ENCODE assay signal across 8 cellular contexts in the genomic region with DNA sequence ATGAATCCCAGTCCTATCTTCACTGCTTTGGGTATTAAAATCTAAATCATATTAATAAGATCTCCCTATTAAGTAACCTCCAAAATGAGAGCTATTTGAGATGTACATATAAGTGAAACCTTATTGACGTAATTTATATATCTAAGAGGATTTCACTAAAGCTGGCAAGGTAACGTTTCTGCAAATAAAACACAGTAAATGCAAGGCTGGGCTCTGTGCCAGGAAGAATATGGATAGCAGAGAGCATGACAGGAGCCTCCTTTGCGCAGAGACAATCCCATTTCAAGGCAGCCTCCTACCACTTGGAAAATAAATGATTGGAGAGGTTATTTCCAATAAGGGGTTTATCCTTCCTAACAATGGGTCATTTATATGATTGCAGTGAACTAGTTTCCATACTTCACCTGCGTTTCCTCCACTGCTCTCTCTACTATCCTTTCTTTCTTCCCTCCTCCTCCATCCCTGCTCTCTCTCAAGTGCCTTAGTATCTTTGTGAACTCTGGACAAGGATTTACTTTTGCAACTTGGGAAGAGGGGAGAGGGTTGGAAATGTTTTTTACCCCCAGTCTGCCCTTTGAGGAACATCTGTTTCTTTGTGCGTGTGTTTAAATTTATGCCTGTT. TPM values are rescaled to one million over a fixed set of nuclear protein-coding genes. Genes with fewer than 3 reads are reported as not detected.
DNase-seq lines count a peak whose midpoint lies in the region; ATAC-seq, FAIRE-seq and TF ChIP-seq lines count a peak whose summit lies in the region.

No MANE protein-coding gene starts in this region.

- H3K4me3 ChIP-seq in heart left ventricle, result peak overlapping the region in 9 of 12 donors; percentile 66 to 94 (median 85)
- peak overlapping the region; percentile 43 to 75 for H3K4me3 ChIP-seq in kidney (ENCODE audit: low read length in 2 of 2)
- no peak overlapping the region for H3K4me3 ChIP-seq in upper lobe of left lung

- no peak overlapping the region for H3K9ac ChIP-seq in kidney (ENCODE audit: low read length in 2 of 2)

- TF ChIP-seq CTCF in heart left ventricle (IDR thresholded peaks at IDR 0.05) (no peak), VCaP (conservative IDR thresholded peaks at IDR 0.05) (no peak), kidney (IDR thresholded peaks at IDR 0.05; ENCODE audit: borderline replicate concordance, extremely low read depth, insufficient read depth) (no peak), upper lobe of left lung (IDR thresholded peaks at IDR 0.05) (no peak)

- WGBS in heart left ventricle, 4 donors, result 39 to 47% (median 42%) methylated on average over 5 of the region's 5 CpGs
- WGBS in upper lobe of left lung, 2 donors, result 45 to 47% methylated on average over 5 of the region's 5 CpGs

- H3K4me1 ChIP-seq in heart left ventricle, result peaks cover 12 to 53% (median 38%) of the 10 kb centered on the region in 12 donors
- H3K4me1 ChIP-seq in kidney (ENCODE audit: control insufficient read depth in 1 of 2, insufficient read depth in 1 of 2, low read depth in 1 of 2, low read length in 2 of 2), result peaks cover 16 to 28% of the 10 kb centered on the region in 2 donors
- peaks cover 36 to 51% (median 47%) of the 10 kb centered on the region in 4 donors for H3K4me1 ChIP-seq in upper lobe of left lung

- TF ChIP-seq POLR2A in heart left ventricle (IDR thresholded peaks at IDR 0.05) (no peak), upper lobe of left lung (IDR thresholded peaks at IDR 0.05) (no peak)

- DNase-seq in heart left ventricle (no peak), Right ventricle myocardium superior (no peak), kidney (no peak), upper lobe of left lung (no peak), HPDE6-E6E7 (ENCODE audit: extremely low spot score) (no peak)

- intact Hi-C loops in heart left ventricle (cut with DNase I) (loop anchor here in 6 of 10 donors (2.0 to 5.0 kb wide), 5 partner anchors 25 to 373 kb away; no protein-coding TSS in a partner anchor), Right ventricle myocardium superior (cut with DNase I) (no loop called here), kidney (cut with DNase I) (no loop called here)

- no peak for TF ChIP-seq EP300 in upper lobe of left lung (IDR thresholded peaks at IDR 0.05)

- H3K9me3 ChIP-seq in heart left ventricle, result no peaks in the 10 kb centered on the region
- no peaks in the 10 kb centered on the region for H3K9me3 ChIP-seq in kidney (ENCODE audit: control insufficient read depth in 1 of 2, low read length in 2 of 2)
- no peaks in the 10 kb centered on the region for H3K9me3 ChIP-seq in upper lobe of left lung

- H3K36me3 ChIP-seq in heart left ventricle (no peaks in the 10 kb centered on the region), kidney (ENCODE audit: control insufficient read depth in 1 of 2, insufficient read depth in 2 of 2, low read length in 2 of 2) (no peaks in the 10 kb centered on the region), upper lobe of left lung (no peaks in the 10 kb centered on the region)

- FAIRE-seq in kidney (lab: Jason Lieb, UNC), result no peak

- no peaks in the 10 kb centered on the region for H3K27me3 ChIP-seq in heart left ventricle
- no peaks in the 10 kb centered on the region for H3K27me3 ChIP-seq in upper lobe of left lung

- ATAC-seq in heart left ventricle (no peak), Right ventricle myocardium superior (ENCODE audit: poor library complexity) (no peak), upper lobe of left lung (ENCODE audit: low FRiP score in 2 of 2) (no peak), GM18870 (IDR thresholded peaks at IDR 0.05; ENCODE audit: unreplicated experiment) (no peak), HG03521 (IDR thresholded peaks at IDR 0.05; ENCODE audit: unreplicated experiment) (no peak)

- H3K27ac ChIP-seq in heart left ventricle (peak overlapping the region in 11 of 12 donors; percentile 94 to 99 (median 96)), VCaP (peak overlapping the region; percentile 93), kidney (ENCODE audit: low read depth in 2 of 2, low read length in 2 of 2) (peak overlapping the region in 1 of 2 donors; percentile 44), upper lobe of left lung (peak overlapping the region in 3 of 4 donors; percentile 83 to 94 (median 85))

RNA-seq across cellular contexts. Expression of a gene that starts 3.0 kb away (rescaled TPM):
- total RNA-seq in heart left ventricle (100 to 1,000 TPM in 2 of 9 donors, 10 to 100 TPM in 7; 76.6 to 121 (median 98.5) TPM), Right ventricle myocardium superior (89.5 TPM), kidney (87.5 TPM), upper lobe of left lung (10 to 100 TPM; 33.5 to 94.3 (median 44.9) TPM)
- polyA plus RNA-seq in heart left ventricle (10 to 100 TPM; 12.7 to 24.3 TPM), kidney (ENCODE audit: insufficient read depth, low read depth, low replicate concordance) (4.8 TPM)

Comparison
In these comparisons a context has a peak if more than half of its experiments do, and no peak if none do; other contexts are left out.
1. intact Hi-C loops: an anchor here in heart left ventricle (2.0 to 5.0 kb wide); none called in Right ventricle myocardium superior and kidney.
2. H3K4me3 ChIP-seq: peak in heart left ventricle (9 of 12) and kidney (2 of 2); none in upper lobe of left lung (0 of 4).